ENCODE assay signal across 18 cellular contexts in the genomic region with DNA sequence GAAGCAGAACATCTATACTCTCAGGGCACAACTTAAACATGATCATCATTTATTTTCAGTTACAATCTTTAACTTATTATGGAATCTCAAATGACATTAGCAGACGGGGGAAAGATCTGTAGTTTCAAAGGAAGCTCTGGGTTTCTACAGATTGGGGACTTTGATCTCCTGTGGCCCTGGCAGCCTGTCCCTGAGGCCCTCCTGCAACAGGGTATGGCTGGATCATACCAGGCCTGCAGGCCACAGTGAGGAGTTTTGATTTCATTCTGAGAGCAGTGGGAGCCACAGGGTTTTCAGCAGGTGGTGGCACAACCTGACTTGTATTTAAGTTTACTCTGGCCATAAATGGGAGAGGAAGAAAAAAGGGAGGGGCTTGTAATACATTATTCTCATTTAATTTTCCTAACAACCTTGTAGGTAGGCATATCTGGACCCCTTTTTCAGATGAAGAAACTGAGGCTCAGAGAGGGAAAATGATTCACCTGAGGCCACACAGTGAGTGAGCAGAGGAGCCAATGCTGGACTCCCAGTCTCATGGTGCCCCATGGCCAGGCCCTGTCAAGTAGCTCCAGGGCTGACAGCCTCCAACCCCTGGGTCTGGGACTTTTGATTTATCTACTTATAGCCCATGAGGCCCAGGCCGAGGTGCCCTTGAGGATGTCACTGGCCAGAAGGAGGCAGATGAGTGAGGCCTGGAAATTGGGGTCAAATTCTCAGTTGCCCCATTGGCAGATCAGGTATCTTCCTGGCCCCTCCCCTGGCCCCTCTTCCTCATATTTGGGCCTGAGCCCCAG.
A peak's percentile ranks its signal among the peaks of the same experiment; 100 is the strongest.
DNase-seq lines count a peak whose midpoint lies in the region; ATAC-seq, FAIRE-seq and TF ChIP-seq lines count a peak whose summit lies in the region.
"Had no signal": no experiment of that assay in that cellular context is flagged by ENCODE, and none has a peak within 500 bp of the region (broad histone marks: within the 10 kb centered on the region; RNA-seq: fewer than 3 reads in every experiment).

No MANE protein-coding gene starts in this region.

- 75% methylated on average over 2 of the region's 2 CpGs for WGBS in liver

- H3K27me3 ChIP-seq in astrocyte (ENCODE audit: insufficient read depth, low read length) (peaks cover 3% of the 10 kb centered on the region), liver (ENCODE audit: control insufficient read depth in 4 of 4, insufficient read depth in 4 of 4, low read length in 3 of 4) (no peaks in the 10 kb centered on the region)
- H3K27me3 ChIP-seq: Peyer's patch had no signal

- H3K9me3 ChIP-seq in astrocyte (ENCODE audit: insufficient read depth, low read depth, low read length) (no peaks in the 10 kb centered on the region), liver (ENCODE audit: control insufficient read depth in 4 of 4, low read length in 3 of 4) (no peaks in the 10 kb centered on the region)
- H3K9me3 ChIP-seq: A549, Peyer's patch had no signal

- H3K4me3 ChIP-seq in astrocyte (ENCODE audit: insufficient read depth, low read depth, low read length) (no peak overlapping the region), liver (ENCODE audit: low read depth in 1 of 3, low read length in 3 of 3) (no peak overlapping the region)
- H3K4me3 ChIP-seq: A549, Peyer's patch had no signal

- H3K9me3 Mint-ChIP-seq in activated naive CD8-positive, alpha-beta T cell (ENCODE audit: low read depth) = no peaks in the 10 kb centered on the region
- no peaks in the 10 kb centered on the region for H3K9me3 Mint-ChIP-seq in activated naive CD8-positive, alpha-beta T cell treated with anti-CD3 and anti-CD28 coated beads for 36 hours
- peaks cover 4% of the 10 kb centered on the region for H3K9me3 Mint-ChIP-seq in astrocyte (ENCODE audit: unreplicated experiment)
- no peaks in the 10 kb centered on the region for H3K9me3 Mint-ChIP-seq in stimulated activated effector memory CD8-positive, alpha-beta T cell treated with anti-CD3 and anti-CD28 coated beads, Interleukin-12 subunit alpha, Interleukin-12 subunit beta, amount 100 ng/mL, for 72 hours
- H3K9me3 Mint-ChIP-seq: HFFc6 had no signal

- no peak overlapping the region for H3K4me2 ChIP-seq in astrocyte (ENCODE audit: low read length)
- H3K4me2 ChIP-seq: A549 had no signal

- no peak for FAIRE-seq in astrocyte (lab: Jason Lieb, UNC)
- FAIRE-seq: A549, D721Med had no signal

- H3K27ac ChIP-seq in astrocyte (ENCODE audit: low read depth, low read length) = no peak overlapping the region
- no peak overlapping the region for H3K27ac ChIP-seq in liver (ENCODE audit: low read depth in 1 of 2, low read length in 2 of 2)
- H3K27ac ChIP-seq: A549, Peyer's patch had no signal

- H3K9ac ChIP-seq in astrocyte (ENCODE audit: low read length) = no peak overlapping the region
- no peak overlapping the region for H3K9ac ChIP-seq in liver (ENCODE audit: low read depth in 1 of 2, low read length in 2 of 2)

- H3K36me3 Mint-ChIP-seq in activated naive CD8-positive, alpha-beta T cell = no peaks in the 10 kb centered on the region
- H3K36me3 Mint-ChIP-seq in activated naive CD8-positive, alpha-beta T cell treated with anti-CD3 and anti-CD28 coated beads for 36 hours = no peaks in the 10 kb centered on the region
- H3K36me3 Mint-ChIP-seq in astrocyte (ENCODE audit: low read depth, unreplicated experiment) = no peaks in the 10 kb centered on the region
- no peaks in the 10 kb centered on the region for H3K36me3 Mint-ChIP-seq in stimulated activated effector memory CD8-positive, alpha-beta T cell treated with anti-CD3 and anti-CD28 coated beads, Interleukin-12 subunit alpha, Interleukin-12 subunit beta, amount 100 ng/mL, for 72 hours

- no peak for ATAC-seq in stimulated activated effector memory CD8-positive, alpha-beta T cell treated with anti-CD3 and anti-CD28 coated beads, Interleukin-12 subunit alpha, Interleukin-12 subunit beta, amount 100 ng/mL, for 72 hours
- ATAC-seq in HG02884 (IDR thresholded peaks at IDR 0.05; ENCODE audit: unreplicated experiment) = no peak
- ATAC-seq: A549 had no signal

- TF ChIP-seq CTCF in astrocyte (IDR thresholded peaks at IDR 0.05; ENCODE audit: insufficient read depth, low read depth, low read length) (no peak), liver (IDR thresholded peaks at IDR 0.05; ENCODE audit: low read depth, low read length, missing input control) (no peak)

- H3K4me1 Mint-ChIP-seq in activated naive CD8-positive, alpha-beta T cell (ENCODE audit: low read depth) = peaks cover 30% of the 10 kb centered on the region
- H3K4me1 Mint-ChIP-seq in activated naive CD8-positive, alpha-beta T cell treated with anti-CD3 and anti-CD28 coated beads for 36 hours = peaks cover 23% of the 10 kb centered on the region
- peaks cover 27% of the 10 kb centered on the region for H3K4me1 Mint-ChIP-seq in astrocyte (ENCODE audit: low read depth, unreplicated experiment)
- peaks cover 33% of the 10 kb centered on the region for H3K4me1 Mint-ChIP-seq in stimulated activated effector memory CD8-positive, alpha-beta T cell treated with anti-CD3 and anti-CD28 coated beads, Interleukin-12 subunit alpha, Interleukin-12 subunit beta, amount 100 ng/mL, for 72 hours

- H3K27me3 Mint-ChIP-seq in activated naive CD8-positive, alpha-beta T cell = no peaks in the 10 kb centered on the region
- no peaks in the 10 kb centered on the region for H3K27me3 Mint-ChIP-seq in activated naive CD8-positive, alpha-beta T cell treated with anti-CD3 and anti-CD28 coated beads for 36 hours
- peaks cover 23% of the 10 kb centered on the region for H3K27me3 Mint-ChIP-seq in astrocyte (ENCODE audit: low read depth, unreplicated experiment)

- H3K4me3 Mint-ChIP-seq in activated naive CD8-positive, alpha-beta T cell = no peak overlapping the region
- H3K4me3 Mint-ChIP-seq in activated naive CD8-positive, alpha-beta T cell treated with anti-CD3 and anti-CD28 coated beads for 36 hours = no peak overlapping the region
- no peak overlapping the region for H3K4me3 Mint-ChIP-seq in astrocyte (ENCODE audit: unreplicated experiment)
- no peak overlapping the region for H3K4me3 Mint-ChIP-seq in stimulated activated effector memory CD8-positive, alpha-beta T cell treated with anti-CD3 and anti-CD28 coated beads, Interleukin-12 subunit alpha, Interleukin-12 subunit beta, amount 100 ng/mL, for 72 hours
- H3K4me3 Mint-ChIP-seq: HFFc6 had no signal

- H2AFZ ChIP-seq in astrocyte (ENCODE audit: low read depth, low read length) = no peak overlapping the region

- no peaks in the 10 kb centered on the region for H3K79me2 ChIP-seq in astrocyte (ENCODE audit: insufficient read depth, low read length)

- peaks cover 32% of the 10 kb centered on the region for H3K4me1 ChIP-seq in astrocyte (ENCODE audit: insufficient read depth, low read length)
- peaks cover 11 to 30% (median 26%) of the 10 kb centered on the region in 4 donors for H3K4me1 ChIP-seq in liver (ENCODE audit: control insufficient read depth in 4 of 4, insufficient read depth in 4 of 4, low read length in 3 of 4)
- H3K4me1 ChIP-seq: A549, Peyer's patch had no signal

- no peaks in the 10 kb centered on the region for H4K20me1 ChIP-seq in astrocyte (ENCODE audit: insufficient read depth, low read length)

- DNase-seq in activated naive CD8-positive, alpha-beta T cell treated with anti-CD3 and anti-CD28 coated beads for 36 hours = no peak
- DNase-seq in astrocyte (ENCODE audit: low read depth) = no peak
- DNase-seq in stimulated activated effector memory CD8-positive, alpha-beta T cell treated with anti-CD3 and anti-CD28 coated beads, Interleukin-12 subunit alpha, Interleukin-12 subunit beta, amount 100 ng/mL, for 72 hours (ENCODE audit: low spot score in 2 of 2) = no peak
- no peak for DNase-seq in SIG-M5 (lab: John Stamatoyannopoulos, UW)
- DNase-seq in A172 (ENCODE audit: low spot score) = no peak
- DNase-seq: DMS79; H7; HFFc6; MM.1S; NCI-H1092; NCI-H2081 treated with DMSO at 0.1 percent for 48 hours; NK-92 treated with Interleukin-12 subunit alpha and Interleukin-12 subunit beta, amount 100 ng/mL, for 24 hours; Peyer's patch had no signal

- peak in 1 of 2 donors; percentile 25 for TF ChIP-seq RAD21 in liver (IDR thresholded peaks at IDR 0.05)

- peak overlapping the region; percentile 46 for H3K27ac Mint-ChIP-seq in activated naive CD8-positive, alpha-beta T cell
- no peak overlapping the region for H3K27ac Mint-ChIP-seq in activated naive CD8-positive, alpha-beta T cell treated with anti-CD3 and anti-CD28 coated beads for 36 hours
- peak overlapping the region; percentile 85 for H3K27ac Mint-ChIP-seq in astrocyte (ENCODE audit: unreplicated experiment)
- H3K27ac Mint-ChIP-seq in stimulated activated effector memory CD8-positive, alpha-beta T cell treated with anti-CD3 and anti-CD28 coated beads, Interleukin-12 subunit alpha, Interleukin-12 subunit beta, amount 100 ng/mL, for 72 hours = peak overlapping the region; percentile 5
- H3K27ac Mint-ChIP-seq: HFFc6 had no signal

- H3K36me3 ChIP-seq in astrocyte (ENCODE audit: insufficient read depth, low read length) = no peaks in the 10 kb centered on the region
- peaks cover 0 to 2% (median 0%) of the 10 kb centered on the region in 4 donors for H3K36me3 ChIP-seq in liver (ENCODE audit: control insufficient read depth in 4 of 4, insufficient read depth in 3 of 4, low read depth in 1 of 4, low read length in 3 of 4)
- H3K36me3 ChIP-seq: Peyer's patch had no signal

TF ChIP-seq in liver, 16 proteins besides CTCF, POLR2A, EP300 and RAD21:
- TF ChIP-seq TAF1 (conservative IDR thresholded peaks at IDR 0.05) = no peak
- peak; percentile 55 to 72 for TF ChIP-seq HNF4A (conservative IDR thresholded peaks at IDR 0.05)
TF ChIP-seq in liver: peak in this region for 1.
